14 cellular contexts compared by ENCODE assay signal in the genomic region with DNA sequence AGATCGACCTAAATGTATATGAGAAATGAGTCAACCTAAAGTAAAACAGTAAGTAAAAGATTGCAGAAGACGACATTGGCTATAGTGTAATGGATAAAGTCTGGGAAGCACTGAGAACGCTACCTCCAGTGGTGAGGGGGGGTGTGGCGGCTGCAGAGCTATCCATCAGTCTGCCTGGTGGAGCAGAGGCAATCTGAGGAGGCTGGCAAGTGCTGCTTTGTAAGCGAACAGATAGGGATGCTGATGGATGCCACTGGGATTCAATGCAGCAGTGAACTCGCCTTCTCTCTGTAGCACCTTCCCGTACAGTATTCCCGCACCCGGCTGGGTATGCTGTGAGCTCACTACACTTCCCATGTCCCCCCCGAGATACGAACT.
A peak's percentile ranks its signal among the peaks of the same experiment; 100 is the strongest.
DNase-seq lines count a peak whose midpoint lies in the region; ATAC-seq and TF ChIP-seq lines count a peak whose summit lies in the region.
"Had no signal": no experiment of that assay in that cellular context is flagged by ENCODE, and none has a peak within 500 bp of the region (broad histone marks: within the 10 kb centered on the region; RNA-seq: fewer than 3 reads in every experiment).

No MANE protein-coding gene starts in this region.

- POLR2A ChIA-PET in WTC11 (lab: Charles Lee), result no interaction called here

- no peak overlapping the region for H3K56ac ChIP-seq in H9 (ENCODE audit: insufficient read length, low read depth, low read length)

- H3K9me3 Mint-ChIP-seq in H9 (no peaks in the 10 kb centered on the region; a peak in 1 of 5 replicates), WTC11 (no peaks in the 10 kb centered on the region)

- no peak overlapping the region for H4K5ac ChIP-seq in H9 (ENCODE audit: insufficient read length, low read depth, low read length)

- H3F3A ChIP-seq in smooth muscle cell (ENCODE audit: low read depth), result no peaks in the 10 kb centered on the region
- no peaks in the 10 kb centered on the region for H3F3A ChIP-seq in GM23248 (ENCODE audit: insufficient read depth)

- no peak overlapping the region for H3K23ac ChIP-seq in H9 (ENCODE audit: insufficient read length, low read depth, low read length)

- no peak overlapping the region for H2AK5ac ChIP-seq in H9 (ENCODE audit: insufficient read length, low read length)

- no peak overlapping the region for H3K27ac Mint-ChIP-seq in H9
- H3K27ac Mint-ChIP-seq in WTC11, result no peak overlapping the region
- H3K27ac Mint-ChIP-seq in T-helper 17 cell, result no peak overlapping the region
- H3K27ac Mint-ChIP-seq: CD4-positive, alpha-beta memory T cell had no signal

- DNase-seq in H9, result peak; percentile 27
- no peak for DNase-seq in WTC11 (ENCODE audit: low spot score)
- peak; percentile 40 for DNase-seq in iPS-NIHi11 (ENCODE audit: low spot score)
- DNase-seq in smooth muscle cell (lab: John Stamatoyannopoulos, UW; ENCODE audit: unreplicated experiment), result no peak
- DNase-seq in NCI-H2081 treated with DMSO at 0.1 percent for 48 hours (lab: John Stamatoyannopoulos, UW), result no peak
- no peak for DNase-seq in T-helper 17 cell
- no peak for DNase-seq in GM23248
- DNase-seq: Calu3; CD4-positive, alpha-beta memory T cell; DMS79 treated with DMSO at 0.1 percent for 48 hours; KBM-7; NCI-H1436; NCI-H510A; SHP77 treated with DMSO at 0.1 percent for 48 hours had no signal

- H3K4me3 Mint-ChIP-seq in H9 (no peak overlapping the region), WTC11 (no peak overlapping the region), T-helper 17 cell (no peak overlapping the region)
- H3K4me3 Mint-ChIP-seq: CD4-positive, alpha-beta memory T cell had no signal

- H3K4me1 Mint-ChIP-seq in H9, result peaks cover 11 to 22% of the 10 kb centered on the region in 2 experiments
- peaks cover 11% of the 10 kb centered on the region for H3K4me1 Mint-ChIP-seq in WTC11
- H3K4me1 Mint-ChIP-seq in T-helper 17 cell, result no peaks in the 10 kb centered on the region

- no peak overlapping the region for H3T11ph ChIP-seq in H9 (ENCODE audit: low read length)

- H4K20me1 ChIP-seq in H9 (ENCODE audit: control insufficient read depth, insufficient read depth, insufficient read length) (no peaks in the 10 kb centered on the region), smooth muscle cell (ENCODE audit: low read depth) (no peaks in the 10 kb centered on the region), GM23248 (ENCODE audit: insufficient read depth) (no peaks in the 10 kb centered on the region)

- H3K4me3 ChIP-seq in smooth muscle cell (no peak overlapping the region), GM23248 (no peak overlapping the region)

- H3K79me2 ChIP-seq in H9 (ENCODE audit: insufficient read depth, low read length) (no peaks in the 10 kb centered on the region), smooth muscle cell (ENCODE audit: low read depth) (no peaks in the 10 kb centered on the region), GM23248 (ENCODE audit: insufficient read depth) (no peaks in the 10 kb centered on the region)

- H3K36me3 ChIP-seq in smooth muscle cell (ENCODE audit: low read depth) (no peaks in the 10 kb centered on the region), GM23248 (ENCODE audit: low read depth) (no peaks in the 10 kb centered on the region)

- no peak overlapping the region for H4K91ac ChIP-seq in H9 (ENCODE audit: insufficient read length, low read depth, low read length)

- TF ChIP-seq CTCF in H9 (conservative IDR thresholded peaks at IDR 0.05), result peak; percentile 14; the same call in 1 of the 3 replicates
- TF ChIP-seq CTCF in WTC11 (IDR thresholded peaks at IDR 0.05), result no peak
- TF ChIP-seq CTCF in smooth muscle cell (IDR thresholded peaks at IDR 0.05; ENCODE audit: borderline replicate concordance, insufficient read depth, poor library complexity, severe bottlenecking), result no peak

- H3K9me3 ChIP-seq in H9 (ENCODE audit: control insufficient read depth, low read depth, low read length), result no peaks in the 10 kb centered on the region
- no peaks in the 10 kb centered on the region for H3K9me3 ChIP-seq in smooth muscle cell (replicated peaks; ENCODE audit: low read depth)
- H3K9me3 ChIP-seq in T-helper 17 cell (ENCODE audit: control insufficient read depth, low read length, poor library complexity, severe bottlenecking), result no peaks in the 10 kb centered on the region
- H3K9me3 ChIP-seq in GM23248 (ENCODE audit: low read depth), result no peaks in the 10 kb centered on the region

- no CpG with 5 or more reads among the region's 11 CpGs for WGBS in H9 (ENCODE audit: extremely low coverage, insufficient read length, low lambda C conversion rate)
- 57% methylated on average over 11 of the region's 11 CpGs for WGBS in smooth muscle cell (ENCODE audit: low lambda C conversion rate)
- WGBS in GM23248 (ENCODE audit: low coverage in 1 of 2, low lambda C conversion rate in 2 of 2, missing lambda C conversion rate in 2 of 2), 2 experiments, result 40 to 42% methylated on average over 11 of the region's 11 CpGs

- H4K8ac ChIP-seq in H9 (replicated peaks; ENCODE audit: insufficient read length, low read depth, low read length), result no peak overlapping the region

- H3K4me2 ChIP-seq in H9 (ENCODE audit: insufficient read depth, insufficient read length, low read length), result no peak overlapping the region
- H3K4me2 ChIP-seq in smooth muscle cell, result peak overlapping the region; percentile 66
- H3K4me2 ChIP-seq in GM23248 (ENCODE audit: unreplicated experiment), result no peak overlapping the region

- H2AFZ ChIP-seq in H9 (ENCODE audit: low read length) (no peak overlapping the region), smooth muscle cell (ENCODE audit: low read depth) (no peak overlapping the region), GM23248 (no peak overlapping the region)

- H3K9ac ChIP-seq in H9 (ENCODE audit: extremely low read depth, insufficient read length, low read length) (no peak overlapping the region), smooth muscle cell (ENCODE audit: low read depth) (no peak overlapping the region), GM23248 (no peak overlapping the region)

- no peaks in the 10 kb centered on the region for H3K23me2 ChIP-seq in H9 (ENCODE audit: insufficient read length, low read depth, low read length, poor library complexity, severe bottlenecking)

- H3K36me3 Mint-ChIP-seq in H9 (ENCODE audit: insufficient read depth in 1 of 3, low read depth in 3 of 3) (no peaks in the 10 kb centered on the region; a peak in 1 of 7 replicates), WTC11 (no peaks in the 10 kb centered on the region), T-helper 17 cell (ENCODE audit: low read depth) (no peaks in the 10 kb centered on the region)
- H3K36me3 Mint-ChIP-seq: CD4-positive, alpha-beta memory T cell had no signal

- H3K18ac ChIP-seq in H9 (ENCODE audit: insufficient read length, low read depth, low read length), result no peak overlapping the region

- 0 out of 2 replicates have a peak, but pooled peaks have one; percentile 28 for ATAC-seq in WTC11
- no peak for ATAC-seq in T-helper 17 cell

- H2BK15ac ChIP-seq in H9 (ENCODE audit: low read depth, low read length), result no peak overlapping the region

- no peak overlapping the region for H3K14ac ChIP-seq in H9 (ENCODE audit: insufficient read depth, low read length)

- CTCF ChIA-PET in WTC11 (lab: Charles Lee), result interaction anchor here (0.7 to 2.1 kb wide), 4 partner anchors 10 to 261 kb away, joined by 3 to 7 read pairs (median 5); a partner anchor contains a TSS

- no peak overlapping the region for H3K27ac ChIP-seq in H9 (ENCODE audit: insufficient read length, low read depth, low read length)
- H3K27ac ChIP-seq in smooth muscle cell (ENCODE audit: low read depth), result peak overlapping the region; percentile 45
- no peak overlapping the region for H3K27ac ChIP-seq in GM23248

- no peaks in the 10 kb centered on the region for H3K27me3 ChIP-seq in H9 (ENCODE audit: insufficient read depth, low read length)
- H3K27me3 ChIP-seq in smooth muscle cell (ENCODE audit: low read depth), result no peaks in the 10 kb centered on the region
- peaks cover 6% of the 10 kb centered on the region for H3K27me3 ChIP-seq in GM23248 (replicated peaks; ENCODE audit: insufficient read depth)

- H3K4me1 ChIP-seq in H9 (ENCODE audit: insufficient read depth, low read length), result no peaks in the 10 kb centered on the region; the same call in 1 of the 2 replicates
- peaks cover 19% of the 10 kb centered on the region for H3K4me1 ChIP-seq in smooth muscle cell (ENCODE audit: low read depth)
- no peaks in the 10 kb centered on the region for H3K4me1 ChIP-seq in GM23248 (ENCODE audit: insufficient read depth)

- no peak overlapping the region for H2BK120ac ChIP-seq in H9 (ENCODE audit: low read depth, low read length, poor library complexity, severe bottlenecking)

- H2BK20ac ChIP-seq in H9 (ENCODE audit: low read depth, low read length, poor library complexity, severe bottlenecking), result no peak overlapping the region

- H3K4ac ChIP-seq in H9 (ENCODE audit: low read depth, low read length), result no peak overlapping the region

- H3K79me1 ChIP-seq in H9 (ENCODE audit: insufficient read depth, low read depth, low read length, poor library complexity, severe bottlenecking), result no peaks in the 10 kb centered on the region

- peaks cover 12% of the 10 kb centered on the region for H3K27me3 Mint-ChIP-seq in H9 (ENCODE audit: low read depth)
- peaks cover 8% of the 10 kb centered on the region for H3K27me3 Mint-ChIP-seq in WTC11 (ENCODE audit: low read depth)
- peaks cover 83% of the 10 kb centered on the region for H3K27me3 Mint-ChIP-seq in T-helper 17 cell

- H2BK5ac ChIP-seq in H9 (ENCODE audit: insufficient read length, low read length), result no peak overlapping the region

- in situ Hi-C loops in GM23248 (cut with MboI), result no loop called here

- H3K9me2 ChIP-seq in GM23248 (ENCODE audit: insufficient read depth), result no peaks in the 10 kb centered on the region

- H2BK12ac ChIP-seq in H9 (ENCODE audit: insufficient read length, low read depth, low read length), result no peak overlapping the region

TF ChIP-seq in WTC11, 78 proteins besides CTCF, POLR2A, EP300 and RAD21:
- TF ChIP-seq HMGA2 (CRISPR knock-in tag; IDR thresholded peaks at IDR 0.05), result no peak
- TF ChIP-seq, protein P1, sequence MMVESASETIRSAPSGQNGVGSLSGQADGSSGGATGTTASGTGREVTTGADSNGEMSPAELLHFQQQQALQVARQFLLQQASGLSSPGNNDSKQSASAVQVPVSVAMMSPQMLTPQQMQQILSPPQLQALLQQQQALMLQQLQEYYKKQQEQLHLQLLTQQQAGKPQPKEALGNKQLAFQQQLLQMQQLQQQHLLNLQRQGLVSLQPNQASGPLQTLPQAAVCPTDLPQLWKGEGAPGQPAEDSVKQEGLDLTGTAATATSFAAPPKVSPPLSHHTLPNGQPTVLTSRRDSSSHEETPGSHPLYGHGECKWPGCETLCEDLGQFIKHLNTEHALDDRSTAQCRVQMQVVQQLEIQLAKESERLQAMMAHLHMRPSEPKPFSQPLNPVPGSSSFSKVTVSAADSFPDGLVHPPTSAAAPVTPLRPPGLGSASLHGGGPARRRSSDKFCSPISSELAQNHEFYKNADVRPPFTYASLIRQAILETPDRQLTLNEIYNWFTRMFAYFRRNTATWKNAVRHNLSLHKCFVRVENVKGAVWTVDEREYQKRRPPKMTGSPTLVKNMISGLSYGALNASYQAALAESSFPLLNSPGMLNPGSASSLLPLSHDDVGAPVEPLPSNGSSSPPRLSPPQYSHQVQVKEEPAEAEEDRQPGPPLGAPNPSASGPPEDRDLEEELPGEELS (CRISPR knock-in tag; IDR thresholded peaks at IDR 0.05), result no peak

Comparison
In these comparisons a context has a peak if more than half of its experiments do, and no peak if none do; other contexts are left out.
1. DNase-seq: peak in H9 (single experiment) and iPS-NIHi11 (single experiment); none in WTC11 (single experiment), smooth muscle cell (single experiment), NCI-H2081 treated with DMSO at 0.1 percent for 48 hours (single experiment), T-helper 17 cell (0 of 3) and GM23248 (single experiment).